26 cellular contexts compared by ENCODE assay signal in genomic region chr11:74933765-74934164, GRCh38.
"Had no signal": no experiment of that assay in that cellular context is flagged by ENCODE, and none has a peak within 500 bp of the region (broad histone marks: within the 10 kb centered on the region; RNA-seq: fewer than 3 reads in every experiment).

No MANE protein-coding gene starts in this region.

- H3K27ac Mint-ChIP-seq: dendritic cell treated with granulocyte-macrophage colony-stimulating factor and Interleukin-4, amounts not matched to agents 40 ng/mL and 50 ng/mL, for 4 days; endodermal cell; stimulated activated naive CD8-positive, alpha-beta T cell treated with anti-CD3 and anti-CD28 coated beads, Interleukin-15, amount 100 ng/mL, for 72 hours had no signal

- ATAC-seq: esophagus mucosa; gastrocnemius medialis; left lobe of liver; naive thymus-derived CD4-positive, alpha-beta T cell; pancreas; right lobe of liver; upper lobe of right lung had no signal

- H3K4me3 Mint-ChIP-seq: dendritic cell treated with granulocyte-macrophage colony-stimulating factor and Interleukin-4, amounts not matched to agents 40 ng/mL and 50 ng/mL, for 4 days; endodermal cell; naive thymus-derived CD4-positive, alpha-beta T cell; neural crest cell had no signal

- H3K27ac ChIP-seq: colonic mucosa, gastrocnemius medialis, neutrophil, pancreas, right lobe of liver, suprapubic skin, transverse colon, upper lobe of right lung, uterus had no signal

- DNase-seq: colonic mucosa; effector CD8-positive, alpha-beta T cell; endodermal cell; foreskin fibroblast; gastrocnemius medialis; head of caudate nucleus; kidney; mesendoderm; midbrain; naive thymus-derived CD4-positive, alpha-beta T cell; pancreas; right lobe of liver; small intestine; stimulated activated CD4-positive, alpha-beta T cell treated with anti-CD3 and anti-CD28 coated beads, Interleukin-15, amount 100 ng/mL, for 24 hours; stimulated activated CD4-positive, alpha-beta T cell treated with anti-CD3 and anti-CD28 coated beads, Interleukin-2, amount 100 ng/mL, for 48 hours; stimulated activated naive CD4-positive, alpha-beta T cell; stimulated activated naive CD8-positive, alpha-beta T cell treated with anti-CD3 and anti-CD28 coated beads, Interleukin-15, amount 100 ng/mL, for 72 hours; transverse colon; upper lobe of right lung; uterus had no signal

- H3K27me3 ChIP-seq: colonic mucosa, gastrocnemius medialis, neutrophil, pancreas, right lobe of liver, suprapubic skin, transverse colon, upper lobe of right lung, uterus had no signal

- H3K9me3 Mint-ChIP-seq: dendritic cell treated with granulocyte-macrophage colony-stimulating factor and Interleukin-4, amounts not matched to agents 40 ng/mL and 50 ng/mL, for 4 days; endodermal cell; naive thymus-derived CD4-positive, alpha-beta T cell; neural crest cell; stimulated activated naive CD8-positive, alpha-beta T cell treated with anti-CD3 and anti-CD28 coated beads, Interleukin-15, amount 100 ng/mL, for 72 hours had no signal

- H3K36me3 ChIP-seq: colonic mucosa, uterus had no signal

- H3K4me1 ChIP-seq: colonic mucosa, gastrocnemius medialis, pancreas, right lobe of liver, suprapubic skin, transverse colon, upper lobe of right lung, uterus had no signal

- H3K27me3 Mint-ChIP-seq: dendritic cell treated with granulocyte-macrophage colony-stimulating factor and Interleukin-4, amounts not matched to agents 40 ng/mL and 50 ng/mL, for 4 days; naive thymus-derived CD4-positive, alpha-beta T cell; stimulated activated naive CD8-positive, alpha-beta T cell treated with anti-CD3 and anti-CD28 coated beads, Interleukin-15, amount 100 ng/mL, for 72 hours had no signal

- H3K9me3 ChIP-seq: colonic mucosa, gastrocnemius medialis, neutrophil, pancreas, right lobe of liver, suprapubic skin, transverse colon, upper lobe of right lung, uterus had no signal

- H3K4me1 Mint-ChIP-seq: endodermal cell, neural crest cell had no signal

- H3K4me3 ChIP-seq: colonic mucosa, gastrocnemius medialis, pancreas, right lobe of liver, suprapubic skin, transverse colon, upper lobe of right lung, uterus had no signal
